In genomic region chr12:30797689-30798088, GRCh38 we compare ENCODE assay signal across 15 cellular contexts. TPM values are rescaled to one million over a fixed set of nuclear protein-coding genes. Genes with fewer than 3 reads are reported as not detected.
DNase-seq lines count a peak whose midpoint lies in the region; ATAC-seq, FAIRE-seq and TF ChIP-seq lines count a peak whose summit lies in the region.
"Had no signal": no experiment of that assay in that cellular context is flagged by ENCODE, and none has a peak within 500 bp of the region (broad histone marks: within the 10 kb centered on the region; RNA-seq: fewer than 3 reads in every experiment).

No MANE protein-coding gene starts in this region.

- H3K4me1 Mint-ChIP-seq in Caco-2 (ENCODE audit: low read depth, unreplicated experiment) = peaks cover 15% of the 10 kb centered on the region
- peaks cover 14% of the 10 kb centered on the region for H3K4me1 Mint-ChIP-seq in activated CD8-positive, alpha-beta T cell treated with anti-CD3 and anti-CD28 coated beads for 36 hours (ENCODE audit: low read depth)
- H3K4me1 Mint-ChIP-seq in mesothelial cell of epicardium = peaks cover 12% of the 10 kb centered on the region

- peak overlapping the region in 1 of 2 experiments; percentile 100; a peak in 2 of 6 replicates for H3K27ac ChIP-seq in A549

- DNase-seq in A549 (ENCODE audit: low read depth in 1 of 2, low spot score in 1 of 2) = no peak
- no peak for DNase-seq in Caco-2
- no peak for DNase-seq in activated CD8-positive, alpha-beta T cell treated with anti-CD3 and anti-CD28 coated beads for 36 hours
- no peak for DNase-seq in mesothelial cell of epicardium (ENCODE audit: low spot score in 2 of 2, unreplicated experiment in 2 of 2)
- DNase-seq in SKM-1 treated with dmso at 0.1 percent for 144 hours (lab: John Stamatoyannopoulos, UW; ENCODE audit: unreplicated experiment) = no peak
- DNase-seq in NCI-H187 (lab: John Stamatoyannopoulos, UW) = no peak
- DNase-seq in H7 = no peak
- DNase-seq in GM19239 (ENCODE audit: insufficient read length, low spot score) = no peak
- DNase-seq: mucosa of descending colon; MV-4-11; NCI-H226; stimulated activated CD4-positive, alpha-beta T cell treated with anti-CD3 and anti-CD28 coated beads, Interleukin-4, amount 100 ng/mL, for 24 hours; stimulated activated naive CD4-positive, alpha-beta T cell had no signal

- TF ChIP-seq POLR2A in A549 (IDR thresholded peaks at IDR 0.05; ENCODE audit: low read length) = no peak

- 87% methylated on average over 4 of the region's 4 CpGs for WGBS in A549 (ENCODE audit: missing lambda C conversion rate)

- H3K27me3 Mint-ChIP-seq in Caco-2 (ENCODE audit: insufficient read depth, unreplicated experiment) (peaks cover 3% of the 10 kb centered on the region), mesothelial cell of epicardium (ENCODE audit: low read depth) (peaks cover 30% of the 10 kb centered on the region)
- H3K27me3 Mint-ChIP-seq in activated CD8-positive, alpha-beta T cell treated with anti-CD3 and anti-CD28 coated beads for 36 hours = peaks cover 36% of the 10 kb centered on the region

- H3K4me1 ChIP-seq in A549 (peaks cover 29% of the 10 kb centered on the region), Caco-2 (peaks cover 20% of the 10 kb centered on the region)

- intact Hi-C loops in Caco-2 (cut with micrococcal nuclease; ENCODE audit: unreplicated experiment) = loop anchor here (10.0 kb wide), 1 partner anchor 293 kb away; no protein-coding TSS in a partner anchor
- intact Hi-C loops in activated CD8-positive, alpha-beta T cell treated with anti-CD3 and anti-CD28 coated beads for 36 hours (cut with micrococcal nuclease) = no loop called here

- POLR2A ChIA-PET in A549 (lab: Yijun Ruan, JAX) = interaction anchor here (3.8 kb wide), 1 partner anchor 44 kb away, joined by 90 read pairs; the partner anchor contains the start of gene CAPRIN2
- POLR2A ChIA-PET in Caco-2 (lab: Charles Lee) = no interaction called here
- POLR2A ChIA-PET in activated CD8-positive, alpha-beta T cell treated with anti-CD3 and anti-CD28 coated beads for 36 hours (lab: Charles Lee) = no interaction called here

- H3K4me3 Mint-ChIP-seq in Caco-2 (ENCODE audit: unreplicated experiment) = peak overlapping the region; percentile 80
- no peak overlapping the region for H3K4me3 Mint-ChIP-seq in activated CD8-positive, alpha-beta T cell treated with anti-CD3 and anti-CD28 coated beads for 36 hours
- peak overlapping the region; percentile 58 for H3K4me3 Mint-ChIP-seq in mesothelial cell of epicardium

- H3K9me3 ChIP-seq in A549 = no peaks in the 10 kb centered on the region
- H3K9me3 ChIP-seq in Caco-2 = peaks cover 2% of the 10 kb centered on the region; the same call in 1 of the 2 replicates
- H3K9me3 ChIP-seq: mucosa of descending colon had no signal

- H3K36me3 ChIP-seq in Caco-2 (ENCODE audit: control insufficient read depth, insufficient read depth, low read length) = no peaks in the 10 kb centered on the region
- H3K36me3 ChIP-seq in H7 (replicated peaks; ENCODE audit: control insufficient read depth, insufficient read depth, low read length) = no peaks in the 10 kb centered on the region; the same call in none of the 2 replicates

- no peak for ATAC-seq in A549
- no peak for ATAC-seq in activated CD8-positive, alpha-beta T cell treated with anti-CD3 and anti-CD28 coated beads for 36 hours
- ATAC-seq: mucosa of descending colon had no signal

- no peak overlapping the region for H3K4me3 ChIP-seq in A549
- no peak overlapping the region for H3K4me3 ChIP-seq in Caco-2 (ENCODE audit: low read depth, low read length)
- H3K4me3 ChIP-seq in H7 (ENCODE audit: insufficient read depth, low read depth, low read length) = no peak overlapping the region
- H3K4me3 ChIP-seq: mucosa of descending colon had no signal

- FAIRE-seq in A549 (lab: Jason Lieb, UNC) (no peak), GM19239 (lab: Jason Lieb, UNC) (no peak)
- FAIRE-seq: frontal cortex, RCC 7860 had no signal

- H3K27ac Mint-ChIP-seq in Caco-2 (ENCODE audit: unreplicated experiment) (no peak overlapping the region), mesothelial cell of epicardium (no peak overlapping the region)
- H3K27ac Mint-ChIP-seq in activated CD8-positive, alpha-beta T cell treated with anti-CD3 and anti-CD28 coated beads for 36 hours = no peak overlapping the region

- CTCF ChIA-PET in A549 (lab: Yijun Ruan, JAX) (interaction anchor here (1.4 to 3.9 kb wide), 3 partner anchors 42 to 154 kb away, joined by 3 to 17 read pairs (median 17); partner anchors contain the start of gene CAPRIN2), Caco-2 (lab: Charles Lee) (no interaction called here)
- CTCF ChIA-PET in activated CD8-positive, alpha-beta T cell treated with anti-CD3 and anti-CD28 coated beads for 36 hours (lab: Charles Lee) = no interaction called here

- H3K36me3 Mint-ChIP-seq in Caco-2 (ENCODE audit: insufficient read depth, unreplicated experiment) (no peaks in the 10 kb centered on the region), mesothelial cell of epicardium (peaks cover 1% of the 10 kb centered on the region)
- H3K36me3 Mint-ChIP-seq in activated CD8-positive, alpha-beta T cell treated with anti-CD3 and anti-CD28 coated beads for 36 hours (ENCODE audit: low read depth) = no peaks in the 10 kb centered on the region

- H3K9me3 Mint-ChIP-seq in Caco-2 (ENCODE audit: unreplicated experiment) (no peaks in the 10 kb centered on the region), mesothelial cell of epicardium (no peaks in the 10 kb centered on the region)
- H3K9me3 Mint-ChIP-seq in activated CD8-positive, alpha-beta T cell treated with anti-CD3 and anti-CD28 coated beads for 36 hours = no peaks in the 10 kb centered on the region

- TF ChIP-seq CTCF in A549 (IDR thresholded peaks at IDR 0.05) (0 out of 3 replicates have a peak, but pooled peaks have one; percentile 6), Caco-2 (IDR thresholded peaks at IDR 0.05; ENCODE audit: insufficient read depth in 1 of 2, low read depth in 1 of 2, low read length in 1 of 2, severe bottlenecking in 1 of 2, unreplicated experiment in 1 of 2) (peak in 1 of 2 experiments; percentile 16), mesothelial cell of epicardium (IDR thresholded peaks at IDR 0.05; ENCODE audit: unreplicated experiment) (no peak)
- peak; percentile 14 for TF ChIP-seq CTCF in activated CD8-positive, alpha-beta T cell treated with anti-CD3 and anti-CD28 coated beads for 36 hours (IDR thresholded peaks at IDR 0.05)

- H3K4me2 ChIP-seq in A549 = peak overlapping the region; percentile 88; the same call in 1 of the 3 replicates

- no peak for TF ChIP-seq EP300 in A549 (IDR thresholded peaks at IDR 0.05)

- H3K27me3 ChIP-seq in Caco-2 (replicated peaks; ENCODE audit: control insufficient read depth, insufficient read depth, low read length) (no peaks in the 10 kb centered on the region), H7 (ENCODE audit: control insufficient read depth, insufficient read depth, low read length) (no peaks in the 10 kb centered on the region; the same call in 1 of the 2 replicates)

- no peak for TF ChIP-seq RAD21 in A549 (conservative IDR thresholded peaks at IDR 0.05 in 1 of 2, IDR thresholded peaks at IDR 0.05 in 1 of 2)

- no TSS peak for BruUV-seq in Caco-2 (replicated peaks; lab: Mats Ljungman, UMichigan)

TF ChIP-seq in A549, 52 proteins besides CTCF, POLR2A, EP300 and RAD21:
- TF ChIP-seq HES2 (IDR thresholded peaks at IDR 0.05) (no peak), CHD2 (IDR thresholded peaks at IDR 0.05; ENCODE audit: low read length, partially characterized antibody) (no peak), MAZ (IDR thresholded peaks at IDR 0.05; ENCODE audit: borderline replicate concordance, low read depth, low read length) (no peak), RCOR1 (IDR thresholded peaks at IDR 0.05; ENCODE audit: low read depth, low read length) (no peak), ZC3H11A (IDR thresholded peaks at IDR 0.05) (no peak), TP53 (CRISPR knock-in tag; IDR thresholded peaks at IDR 0.05) (no peak), ESRRA (IDR thresholded peaks at IDR 0.05; ENCODE audit: borderline replicate concordance, low read length) (no peak), JUNB (IDR thresholded peaks at IDR 0.05) (no peak), MYC (IDR thresholded peaks at IDR 0.05; ENCODE audit: borderline replicate concordance, low read length) (no peak), NFE2L2 (conservative IDR thresholded peaks at IDR 0.05; ENCODE audit: low read length) (no peak), GATA3 (IDR thresholded peaks at IDR 0.05; ENCODE audit: borderline replicate concordance) (no peak), HOXB5 (CRISPR knock-in tag; IDR thresholded peaks at IDR 0.05) (no peak)

RNA-seq across cellular contexts. Expression of gene CAPRIN2, which starts 42.9 kb away (rescaled TPM):
- 26.2 and 31.6 TPM in 2 replicates for polyA plus RNA-seq in A549 (2011; rRNA removed)
- polyA plus RNA-seq in A549 (2012; cell fraction: cytosol; rRNA removed) = 8.2 and 8.9 TPM in 2 replicates
- polyA plus RNA-seq in A549 (2012; cell fraction: nucleus; rRNA removed) = 17.7 and 32.2 TPM in 2 replicates
- 23.1 to 25.0 TPM (median 24.2 TPM) in 3 replicates for polyA plus RNA-seq in A549 (2017; fragmentation: RNase III; extraction: RNeasy Plus Mini Kit Qiagen cat#74134 plus additional on column Dnase treatment)
- 12.0 and 14.0 TPM in 2 replicates for polyA minus RNA-seq in A549 (2011; rRNA and poly(A)+ RNA removed)
- total RNA-seq in Caco-2 (2022) = 19.6 and 21.7 TPM in 2 replicates
- total RNA-seq in activated CD8-positive, alpha-beta T cell treated with anti-CD3 and anti-CD28 coated beads for 36 hours = 10 to 100 TPM in 1 of 2 experiments, 1 to 10 TPM in 1; 8.1 to 11.7 TPM
- 40.5 to 41.8 TPM (median 41.4 TPM) in 3 replicates for total RNA-seq in mesothelial cell of epicardium
- total RNA-seq in H7 (2014; rRNA removed; shearing (Covaris generic)) = 44.0 and 71.5 TPM in 2 replicates
